In the genomic region with DNA sequence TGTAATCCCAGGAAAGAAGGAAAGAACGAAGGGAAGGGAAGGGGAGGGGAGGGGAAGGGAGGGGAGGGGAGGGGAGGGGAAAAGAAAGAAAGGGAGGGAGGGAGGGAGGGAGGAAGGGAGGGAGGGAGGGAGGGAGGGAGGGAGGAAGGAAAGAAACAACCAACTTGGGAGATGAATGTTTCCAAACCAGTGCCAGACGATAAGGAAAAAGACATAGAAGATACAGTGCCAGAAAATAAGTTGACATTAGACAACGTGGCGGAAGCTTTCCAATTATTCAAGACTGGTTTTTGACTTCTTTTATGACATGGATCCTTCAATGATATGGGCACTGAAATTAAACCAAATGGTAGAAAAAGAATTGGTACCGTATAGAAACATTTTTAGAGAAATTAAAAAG, we compare ENCODE assay signal across 7 cellular contexts.
"Had no signal": no experiment of that assay in that cellular context is flagged by ENCODE, and none has a peak within 500 bp of the region (broad histone marks: within the 10 kb centered on the region; RNA-seq: fewer than 3 reads in every experiment).

No MANE protein-coding gene starts in this region.

- H3K9ac ChIP-seq: KMS-11 had no signal

- FAIRE-seq: HTR-8/SVneo, K562 had no signal

- H3K4me2 ChIP-seq: KMS-11 had no signal

- H3K27ac ChIP-seq: HL-60, KMS-11 had no signal

- ATAC-seq: K562 had no signal

- DNase-seq: IMR-90, KBM-7, KG1 had no signal

- H3K4me3 ChIP-seq: K562 had no signal
